12 cellular contexts compared by ENCODE assay signal in the genomic region with DNA sequence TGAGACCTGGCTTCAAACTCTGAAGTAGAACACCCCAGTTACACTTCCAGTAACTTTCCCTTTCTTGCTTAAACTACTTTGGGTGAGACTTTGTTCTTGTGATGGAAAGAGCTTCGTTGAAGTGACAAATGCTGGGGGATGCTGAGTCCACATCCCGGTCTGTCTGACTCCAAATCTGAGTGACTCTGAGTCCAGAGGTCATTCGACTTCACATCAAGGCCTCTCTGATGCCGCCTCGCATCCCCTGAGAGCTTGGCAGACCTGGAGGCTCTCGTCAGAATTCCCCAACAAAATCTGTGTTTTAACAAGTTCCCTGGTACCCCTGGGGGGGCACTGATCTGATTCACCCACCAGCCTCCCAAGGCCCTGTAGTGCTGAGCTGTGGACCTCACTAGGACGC. TPM values are rescaled to one million over a fixed set of nuclear protein-coding genes. Genes with fewer than 3 reads are reported as not detected.
DNase-seq lines count a peak whose midpoint lies in the region; ATAC-seq and TF ChIP-seq lines count a peak whose summit lies in the region.
"Had no signal": no experiment of that assay in that cellular context is flagged by ENCODE, and none has a peak within 500 bp of the region (broad histone marks: within the 10 kb centered on the region; RNA-seq: fewer than 3 reads in every experiment).

No MANE protein-coding gene starts in this region.

- no peaks in the 10 kb centered on the region for H3K79me1 ChIP-seq in mesenchymal stem cell (replicated peaks; ENCODE audit: low read length, poor library complexity, severe bottlenecking)

- no peak overlapping the region for H3K4me3 ChIP-seq in right atrium auricular region
- no peak overlapping the region for H3K4me3 ChIP-seq in mesenchymal stem cell (ENCODE audit: insufficient read depth in 1 of 2, low read depth in 1 of 2, low read length in 2 of 2)
- H3K4me3 ChIP-seq in smooth muscle cell, result no peak overlapping the region
- H3K4me3 ChIP-seq: pancreas had no signal

- H2AK5ac ChIP-seq in mesenchymal stem cell (ENCODE audit: low read length, severe bottlenecking), result peak overlapping the region; percentile 75

- TF ChIP-seq CTCF in right atrium auricular region (IDR thresholded peaks at IDR 0.05) (no peak), smooth muscle cell (IDR thresholded peaks at IDR 0.05; ENCODE audit: borderline replicate concordance, insufficient read depth, poor library complexity, severe bottlenecking) (no peak)

- no peaks in the 10 kb centered on the region for H3F3A ChIP-seq in smooth muscle cell (ENCODE audit: low read depth)

- H2BK120ac ChIP-seq in mesenchymal stem cell (ENCODE audit: low read depth, low read length), result peak overlapping the region; percentile 25

- H4K91ac ChIP-seq in mesenchymal stem cell (ENCODE audit: low read length), result no peak overlapping the region

- H3K36me3 ChIP-seq in right atrium auricular region (no peaks in the 10 kb centered on the region), mesenchymal stem cell (ENCODE audit: control insufficient read depth in 1 of 2, insufficient read depth in 2 of 2, low read depth in 1 of 2, low read length in 2 of 2) (no peaks in the 10 kb centered on the region), smooth muscle cell (ENCODE audit: low read depth) (no peaks in the 10 kb centered on the region)
- H3K36me3 ChIP-seq: pancreas had no signal

- H3K4me1 ChIP-seq in right atrium auricular region, result peaks cover 0 to 37% of the 10 kb centered on the region in 2 donors
- peaks cover 22% of the 10 kb centered on the region for H3K4me1 ChIP-seq in mesenchymal stem cell (ENCODE audit: control insufficient read depth, insufficient read depth, low read depth, low read length)
- peaks cover 7% of the 10 kb centered on the region for H3K4me1 ChIP-seq in smooth muscle cell (ENCODE audit: low read depth)
- H3K4me1 ChIP-seq: pancreas had no signal

- H3K79me2 ChIP-seq in smooth muscle cell (ENCODE audit: low read depth), result no peaks in the 10 kb centered on the region

- H3K4ac ChIP-seq in mesenchymal stem cell (ENCODE audit: low read depth in 1 of 2, low read length in 2 of 2), result peak overlapping the region in 1 of 2 experiments; percentile 75

- peak overlapping the region; percentile 75 for H2BK15ac ChIP-seq in mesenchymal stem cell (ENCODE audit: low read depth, poor library complexity, severe bottlenecking)

- H3K27ac ChIP-seq in right atrium auricular region (peak overlapping the region; percentile 80 to 82), mesenchymal stem cell (ENCODE audit: low read length, poor library complexity, severe bottlenecking) (no peak overlapping the region), smooth muscle cell (ENCODE audit: low read depth) (peak overlapping the region; percentile 93)
- H3K27ac ChIP-seq: pancreas had no signal

- no peaks in the 10 kb centered on the region for H3K27me3 ChIP-seq in right atrium auricular region
- H3K27me3 ChIP-seq in mesenchymal stem cell (ENCODE audit: control insufficient read depth in 1 of 2, insufficient read depth in 1 of 2, low read length in 2 of 2), result no peaks in the 10 kb centered on the region
- no peaks in the 10 kb centered on the region for H3K27me3 ChIP-seq in smooth muscle cell (ENCODE audit: low read depth)
- H3K27me3 ChIP-seq: pancreas had no signal

- H4K8ac ChIP-seq in mesenchymal stem cell (ENCODE audit: low read length), result no peak overlapping the region

- H3K9ac ChIP-seq in mesenchymal stem cell (ENCODE audit: low read length) (no peak overlapping the region), smooth muscle cell (ENCODE audit: low read depth) (no peak overlapping the region)

- no peak overlapping the region for H3K4me2 ChIP-seq in mesenchymal stem cell (ENCODE audit: low read length, poor library complexity, severe bottlenecking)
- no peak overlapping the region for H3K4me2 ChIP-seq in smooth muscle cell

- no peak overlapping the region for H3K14ac ChIP-seq in mesenchymal stem cell (ENCODE audit: low read length in 2 of 2)

- DNase-seq in right atrium auricular region (ENCODE audit: low spot score), result no peak
- DNase-seq in left cardiac atrium, result no peak
- no peak for DNase-seq in mesenchymal stem cell
- no peak for DNase-seq in smooth muscle cell (lab: John Stamatoyannopoulos, UW; ENCODE audit: unreplicated experiment)
- no peak for DNase-seq in AG08395 (ENCODE audit: low spot score)
- no peak for DNase-seq in H4 (ENCODE audit: low spot score)
- DNase-seq: activated CD8-positive, alpha-beta memory T cell treated with anti-CD3 and anti-CD28 coated beads for 24 hours; H7; pancreas; T-cell had no signal

- WGBS in mesenchymal stem cell, result 93% methylated on average over 7 of the region's 7 CpGs
- 97% methylated on average over 7 of the region's 7 CpGs for WGBS in smooth muscle cell (ENCODE audit: low lambda C conversion rate)

- peak overlapping the region; percentile 76 to 85 for H2BK12ac ChIP-seq in mesenchymal stem cell (ENCODE audit: low read length in 2 of 2)

- H3K18ac ChIP-seq in mesenchymal stem cell (ENCODE audit: low read depth in 1 of 2, low read length in 2 of 2), result peak overlapping the region in 1 of 2 experiments; percentile 28

- ATAC-seq in left cardiac atrium (no peak), HG03442 (IDR thresholded peaks at IDR 0.05; ENCODE audit: unreplicated experiment) (no peak), HG03196 (IDR thresholded peaks at IDR 0.05; ENCODE audit: unreplicated experiment) (no peak)
- ATAC-seq: pancreas, T-cell had no signal

- H3K9me3 ChIP-seq in right atrium auricular region (no peaks in the 10 kb centered on the region), mesenchymal stem cell (ENCODE audit: control insufficient read depth, low read length) (no peaks in the 10 kb centered on the region), smooth muscle cell (replicated peaks; ENCODE audit: low read depth) (no peaks in the 10 kb centered on the region)
- H3K9me3 ChIP-seq: pancreas had no signal

- intact Hi-C loops in left cardiac atrium (cut with DNase I), result no loop called here

- H2AFZ ChIP-seq in mesenchymal stem cell (ENCODE audit: low read depth, low read length) (no peak overlapping the region), smooth muscle cell (ENCODE audit: low read depth) (no peak overlapping the region)

- H4K20me1 ChIP-seq in smooth muscle cell (ENCODE audit: low read depth), result no peaks in the 10 kb centered on the region

- no peak overlapping the region for H2BK5ac ChIP-seq in mesenchymal stem cell (ENCODE audit: low read depth, low read length, poor library complexity, severe bottlenecking)

- H3K23ac ChIP-seq in mesenchymal stem cell (ENCODE audit: low read length in 2 of 2), result no peak overlapping the region

RNA-seq across cellular contexts. Expression of a gene that starts 31.6 kb away (rescaled TPM):
- total RNA-seq in right atrium auricular region (10 to 100 TPM; 32.3 to 32.6 TPM), left cardiac atrium (10 to 100 TPM; 41.1 to 47.6 TPM), smooth muscle cell (45.5 and 56.2 TPM in 2 replicates)
- polyA plus RNA-seq in mesenchymal stem cell (2013, experiment 1 of 2), result 27.3 TPM
- 25.6 TPM for polyA plus RNA-seq in mesenchymal stem cell (2013, experiment 2 of 2)
- polyA plus RNA-seq in smooth muscle cell, result 27.2 and 42.4 TPM in 2 replicates
- total RNA-seq in H4 (2014; rRNA removed; shearing (Covaris generic)), result 8.2 and 12.8 TPM in 2 replicates
